Comparison of ENCODE assay signal across 1 cellular context in genomic region chr2:152062130-152063091, GRCh38.
TF ChIP-seq lines count a peak whose summit lies in the region.

No MANE protein-coding gene starts in this region.

TF ChIP-seq in GM12878, 131 proteins besides CTCF, POLR2A, EP300 and RAD21 (continued from another document and continues in another):
- TF ChIP-seq ZBTB11 (CRISPR knock-in tag; IDR thresholded peaks at IDR 0.05): no peak
- TF ChIP-seq WRNIP1 (IDR thresholded peaks at IDR 0.05; ENCODE audit: borderline replicate concordance, low read depth, low read length): no peak
- TF ChIP-seq HDAC2 (IDR thresholded peaks at IDR 0.05): no peak
- no peak for TF ChIP-seq BCLAF1 (IDR thresholded peaks at IDR 0.05)
- no peak for TF ChIP-seq E2F8 (IDR thresholded peaks at IDR 0.05; ENCODE audit: low read depth, partially characterized antibody)
- TF ChIP-seq JUNB (IDR thresholded peaks at IDR 0.05): no peak
- no peak for TF ChIP-seq SP1 (IDR thresholded peaks at IDR 0.05; ENCODE audit: low read depth, low read length)
- TF ChIP-seq SPI1 (IDR thresholded peaks at IDR 0.05; ENCODE audit: borderline replicate concordance, insufficient read depth, low read depth, low read length): no peak
- peak in 1 of 2 experiments; percentile 79; a peak in 1 of 4 replicates for TF ChIP-seq SRF (IDR thresholded peaks at IDR 0.05; ENCODE audit: low read depth in 2 of 2, low read length in 2 of 2)
- TF ChIP-seq TBL1XR1 (IDR thresholded peaks at IDR 0.05; ENCODE audit: low read depth, low read length): no peak
- TF ChIP-seq SREBF1 (IDR thresholded peaks at IDR 0.05; ENCODE audit: low read length): no peak
- TF ChIP-seq RB1 (IDR thresholded peaks at IDR 0.05; ENCODE audit: borderline replicate concordance): no peak
- no peak for TF ChIP-seq SMAD5 (IDR thresholded peaks at IDR 0.05; ENCODE audit: low read depth)
- TF ChIP-seq HDAC6 (IDR thresholded peaks at IDR 0.05; ENCODE audit: unreplicated experiment): no peak
- TF ChIP-seq TCF7 (IDR thresholded peaks at IDR 0.05; ENCODE audit: borderline replicate concordance): no peak
- no peak for TF ChIP-seq REST (IDR thresholded peaks at IDR 0.05; ENCODE audit: low read depth, low read length)
- no peak for TF ChIP-seq ELK1 (IDR thresholded peaks at IDR 0.05; ENCODE audit: low read depth, low read length)
- TF ChIP-seq PBX3 (IDR thresholded peaks at IDR 0.05; ENCODE audit: insufficient replicate concordance, low read depth, low read length): no peak
- TF ChIP-seq MEF2B (IDR thresholded peaks at IDR 0.05; ENCODE audit: partially characterized antibody, poor library complexity, severe bottlenecking): peak; percentile 68
- no peak for TF ChIP-seq NFYA (IDR thresholded peaks at IDR 0.05; ENCODE audit: borderline replicate concordance, low read depth, low read length)
- peak; percentile 33; the same call in 1 of the 2 replicates for TF ChIP-seq MTA2 (IDR thresholded peaks at IDR 0.05; ENCODE audit: low read depth)
- no peak for TF ChIP-seq NR2C1 (IDR thresholded peaks at IDR 0.05)
- TF ChIP-seq HDGF (IDR thresholded peaks at IDR 0.05): 0 out of 2 replicates have a peak, but pooled peaks have one; percentile 40
- peak; percentile 59 for TF ChIP-seq RUNX3 (IDR thresholded peaks at IDR 0.05; ENCODE audit: low read length)
- no peak; the same call in 1 of the 2 replicates for TF ChIP-seq NFIC (IDR thresholded peaks at IDR 0.05; ENCODE audit: low read depth, low read length)
- TF ChIP-seq CEBPZ (IDR thresholded peaks at IDR 0.05; ENCODE audit: low read depth, low read length): no peak
- no peak for TF ChIP-seq BRCA1 (IDR thresholded peaks at IDR 0.05; ENCODE audit: low read depth, low read length)
- no peak for TF ChIP-seq CBX3 (IDR thresholded peaks at IDR 0.05; ENCODE audit: borderline replicate concordance, low read depth)
- peak; percentile 53; the same call in 1 of the 2 replicates for TF ChIP-seq PAX5 (IDR thresholded peaks at IDR 0.05; ENCODE audit: borderline replicate concordance, low read depth, low read length)
- no peak for TF ChIP-seq SMARCA5 (IDR thresholded peaks at IDR 0.05)
- no peak for TF ChIP-seq ZBTB33 (IDR thresholded peaks at IDR 0.05)
- peak; percentile 59 to 63 for TF ChIP-seq IKZF2 (IDR thresholded peaks at IDR 0.05)
- peak; percentile 28; the same call in 1 of the 2 replicates for TF ChIP-seq CREM (IDR thresholded peaks at IDR 0.05; ENCODE audit: low read depth)
- no peak for TF ChIP-seq FOXM1 (IDR thresholded peaks at IDR 0.05; ENCODE audit: low read depth, low read length)
- 0 out of 4 replicates have a peak, but pooled peaks of 1 of the 2 experiments have one; percentile 6 for TF ChIP-seq BHLHE40 (IDR thresholded peaks at IDR 0.05; ENCODE audit: borderline replicate concordance in 1 of 2, low read depth in 2 of 2, low read length in 1 of 2)
- TF ChIP-seq TCF12 (IDR thresholded peaks at IDR 0.05; ENCODE audit: low read depth, low read length): no peak
- TF ChIP-seq EED (IDR thresholded peaks at IDR 0.05; ENCODE audit: low read depth): peak; percentile 81
